19 cellular contexts compared by ENCODE assay signal in genomic region chr18:78538669-78539440, GRCh38.
DNase-seq lines count a peak whose midpoint lies in the region; ATAC-seq and TF ChIP-seq lines count a peak whose summit lies in the region.
"Had no signal": no experiment of that assay in that cellular context is flagged by ENCODE, and none has a peak within 500 bp of the region (broad histone marks: within the 10 kb centered on the region; RNA-seq: fewer than 3 reads in every experiment).

No MANE protein-coding gene starts in this region.

- H3K4me3 ChIP-seq in right atrium auricular region (no peak overlapping the region), breast epithelium (no peak overlapping the region)

- peak overlapping the region; percentile 27 to 68 for H3K4me3 Mint-ChIP-seq in effector memory CD8-positive, alpha-beta T cell
- H3K4me3 Mint-ChIP-seq in osteocyte (ENCODE audit: unreplicated experiment): no peak overlapping the region
- H3K4me3 Mint-ChIP-seq: B cell; CD4-positive, alpha-beta T cell; HFFc6; IgD-negative memory B cell had no signal

- H3K9me3 Mint-ChIP-seq in effector memory CD8-positive, alpha-beta T cell: no peaks in the 10 kb centered on the region
- H3K9me3 Mint-ChIP-seq in osteocyte (ENCODE audit: unreplicated experiment): peaks cover 32% of the 10 kb centered on the region
- H3K9me3 Mint-ChIP-seq: CD4-positive, alpha-beta T cell had no signal

- TF ChIP-seq CTCF in right atrium auricular region (IDR thresholded peaks at IDR 0.05) (no peak), osteocyte (IDR thresholded peaks at IDR 0.05) (no peak), breast epithelium (IDR thresholded peaks at IDR 0.05) (no peak)

- peaks cover 0 to 18% of the 10 kb centered on the region in 2 donors for H3K27me3 Mint-ChIP-seq in effector memory CD8-positive, alpha-beta T cell
- no peaks in the 10 kb centered on the region for H3K27me3 Mint-ChIP-seq in osteocyte (ENCODE audit: unreplicated experiment)
- H3K27me3 Mint-ChIP-seq: B cell had no signal

- H3K27me3 ChIP-seq in right atrium auricular region (no peaks in the 10 kb centered on the region), breast epithelium (peaks cover 0 to 12% of the 10 kb centered on the region in 2 donors)

- peak overlapping the region in 1 of 2 donors; percentile 91 for H3K27ac Mint-ChIP-seq in effector memory CD8-positive, alpha-beta T cell
- no peak overlapping the region for H3K27ac Mint-ChIP-seq in osteocyte (ENCODE audit: unreplicated experiment)
- H3K27ac Mint-ChIP-seq: B cell; CD4-positive, alpha-beta T cell; HFFc6; IgD-negative memory B cell had no signal

- ATAC-seq in Right ventricle myocardium superior (ENCODE audit: poor library complexity): no peak
- ATAC-seq in effector memory CD8-positive, alpha-beta T cell (replicated peaks): no peak
- ATAC-seq: HCT116 had no signal

- no peaks in the 10 kb centered on the region for H3K4me1 ChIP-seq in right atrium auricular region
- H3K4me1 ChIP-seq in breast epithelium: no peaks in the 10 kb centered on the region
- H3K4me1 ChIP-seq: Caco-2 had no signal

- DNase-seq in right atrium auricular region (ENCODE audit: low spot score) (peak; percentile 48), Right ventricle myocardium superior (no peak), Daoy (ENCODE audit: low read depth) (peak; percentile 21), osteocyte (ENCODE audit: extremely low spot score, unreplicated experiment) (peak; percentile 81), DMS53 treated with DMSO at 0.1 percent for 48 hours (lab: John Stamatoyannopoulos, UW; ENCODE audit: unreplicated experiment) (no peak), NCI-H1048 (lab: John Stamatoyannopoulos, UW) (no peak), breast epithelium (ENCODE audit: low spot score in 2 of 2) (no peak)
- no peak for DNase-seq in effector memory CD8-positive, alpha-beta T cell
- DNase-seq: Caco-2; CD4-positive, alpha-beta T cell; DMS79; GOT3; H7; HFFc6 had no signal

- peaks cover 3% of the 10 kb centered on the region for H3K36me3 Mint-ChIP-seq in effector memory CD8-positive, alpha-beta T cell (ENCODE audit: insufficient read depth)
- no peaks in the 10 kb centered on the region for H3K36me3 Mint-ChIP-seq in osteocyte (ENCODE audit: unreplicated experiment)

- H3K27ac ChIP-seq in right atrium auricular region (no peak overlapping the region), breast epithelium (no peak overlapping the region)
- H3K27ac ChIP-seq: C4-2B, HL-60 had no signal

- TF ChIP-seq POLR2A in breast epithelium (IDR thresholded peaks at IDR 0.05): no peak

- intact Hi-C loops in Right ventricle myocardium superior (cut with DNase I) (no loop called here), breast epithelium (cut with DNase I; ENCODE audit: low total_unique reads) (no loop called here)

- H3K9me3 ChIP-seq in right atrium auricular region (no peaks in the 10 kb centered on the region), breast epithelium (no peaks in the 10 kb centered on the region)
- H3K9me3 ChIP-seq: Caco-2 had no signal

- H3K36me3 ChIP-seq in right atrium auricular region (no peaks in the 10 kb centered on the region), breast epithelium (no peaks in the 10 kb centered on the region)

- H3K4me1 Mint-ChIP-seq in effector memory CD8-positive, alpha-beta T cell (ENCODE audit: low read depth in 2 of 2): peaks cover 0 to 5% of the 10 kb centered on the region in 2 donors
- no peaks in the 10 kb centered on the region for H3K4me1 Mint-ChIP-seq in osteocyte (ENCODE audit: unreplicated experiment)
- H3K4me1 Mint-ChIP-seq: B cell, IgD-negative memory B cell had no signal

Comparison
In these comparisons a context has a peak if more than half of its experiments do, and no peak if none do; other contexts are left out.
1. DNase-seq: peak in right atrium auricular region (single experiment), Daoy (single experiment) and osteocyte (single experiment); none in Right ventricle myocardium superior (single experiment), effector memory CD8-positive, alpha-beta T cell (0 of 3), DMS53 treated with DMSO at 0.1 percent for 48 hours (single experiment), NCI-H1048 (single experiment) and breast epithelium (0 of 2).